10 cellular contexts compared by ENCODE assay signal in the genomic region with DNA sequence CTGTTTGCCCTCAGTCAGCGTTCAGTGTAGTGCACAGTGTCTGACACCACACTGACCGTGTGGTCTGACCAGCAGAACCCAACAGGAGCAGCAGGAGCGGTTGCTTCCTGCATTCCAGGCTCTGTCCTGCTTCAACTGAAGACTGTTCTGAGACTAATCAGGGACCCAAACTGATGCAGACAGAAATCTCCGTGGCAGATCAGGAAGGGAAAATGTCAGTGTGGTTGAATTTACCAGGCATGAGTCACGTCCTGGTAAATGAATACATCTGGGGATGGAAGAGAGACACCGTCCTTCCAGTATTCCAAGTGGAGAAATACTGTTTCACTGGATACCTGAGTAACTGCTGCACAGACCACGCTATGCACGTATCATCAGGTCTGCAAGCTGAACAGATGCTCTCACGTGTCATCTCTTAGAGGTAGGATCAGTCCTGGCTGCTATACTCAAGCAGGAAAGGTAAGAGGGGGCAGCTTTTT.
A peak's percentile ranks its signal among the peaks of the same experiment; 100 is the strongest.
DNase-seq lines count a peak whose midpoint lies in the region; ATAC-seq and TF ChIP-seq lines count a peak whose summit lies in the region.
"Had no signal": no experiment of that assay in that cellular context is flagged by ENCODE, and none has a peak within 500 bp of the region (broad histone marks: within the 10 kb centered on the region; RNA-seq: fewer than 3 reads in every experiment).

No MANE protein-coding gene starts in this region.

- ATAC-seq in esophagus mucosa: peak; percentile 51
- no peak for ATAC-seq in activated CD8-positive, alpha-beta T cell treated with anti-CD3 and anti-CD28 coated beads for 36 hours
- ATAC-seq in activated CD8-positive, alpha-beta T cell treated with anti-CD3 and anti-CD28 coated beads, Interleukin-2, amount 10 ng/mL, durations not matched to agents 7 days and 5 days: no peak
- ATAC-seq: activated T-cell treated with anti-CD3 and anti-CD28 coated beads, Interleukin-2, amount 50 U/mL, for 4 hours had no signal

- no peaks in the 10 kb centered on the region for H4K20me1 ChIP-seq in neural progenitor cell (ENCODE audit: low read depth)

- no peaks in the 10 kb centered on the region for H3K27me3 Mint-ChIP-seq in Calu3 (ENCODE audit: unreplicated experiment)
- peaks cover 2% of the 10 kb centered on the region for H3K27me3 Mint-ChIP-seq in neural progenitor cell (ENCODE audit: insufficient read depth, low read depth)
- H3K27me3 Mint-ChIP-seq in activated CD8-positive, alpha-beta T cell treated with anti-CD3 and anti-CD28 coated beads for 36 hours: no peaks in the 10 kb centered on the region
- H3K27me3 Mint-ChIP-seq in activated CD8-positive, alpha-beta T cell treated with anti-CD3 and anti-CD28 coated beads, Interleukin-2, amount 10 ng/mL, durations not matched to agents 7 days and 5 days (ENCODE audit: low read depth): no peaks in the 10 kb centered on the region

- H3K4me3 Mint-ChIP-seq in Calu3 (ENCODE audit: low read depth, unreplicated experiment) (peak overlapping the region; percentile 54), neural progenitor cell (no peak overlapping the region)
- H3K4me3 Mint-ChIP-seq in activated CD8-positive, alpha-beta T cell treated with anti-CD3 and anti-CD28 coated beads for 36 hours: no peak overlapping the region
- no peak overlapping the region for H3K4me3 Mint-ChIP-seq in activated CD8-positive, alpha-beta T cell treated with anti-CD3 and anti-CD28 coated beads, Interleukin-2, amount 10 ng/mL, durations not matched to agents 7 days and 5 days
- H3K4me3 Mint-ChIP-seq: activated T-cell treated with anti-CD3 and anti-CD28 coated beads, Interleukin-2, amount 50 U/mL, for 4 hours had no signal

- no peaks in the 10 kb centered on the region for H3K36me3 Mint-ChIP-seq in Calu3 (ENCODE audit: insufficient read depth, unreplicated experiment)
- H3K36me3 Mint-ChIP-seq in neural progenitor cell: peaks cover 3% of the 10 kb centered on the region
- H3K36me3 Mint-ChIP-seq in activated CD8-positive, alpha-beta T cell treated with anti-CD3 and anti-CD28 coated beads for 36 hours (ENCODE audit: low read depth): no peaks in the 10 kb centered on the region
- no peaks in the 10 kb centered on the region for H3K36me3 Mint-ChIP-seq in activated CD8-positive, alpha-beta T cell treated with anti-CD3 and anti-CD28 coated beads, Interleukin-2, amount 10 ng/mL, durations not matched to agents 7 days and 5 days (ENCODE audit: low read depth)

- peaks cover 5% of the 10 kb centered on the region for H3K4me1 ChIP-seq in neural progenitor cell

- H3K27ac ChIP-seq in neural progenitor cell: no peak overlapping the region

- H3F3A ChIP-seq in neural progenitor cell (ENCODE audit: low read depth): no peaks in the 10 kb centered on the region

- H3K4me3 ChIP-seq in neural progenitor cell: no peak overlapping the region

- H3K27me3 ChIP-seq in neural progenitor cell: no peaks in the 10 kb centered on the region

- TF ChIP-seq CTCF in Calu3 (IDR thresholded peaks at IDR 0.05; ENCODE audit: unreplicated experiment): no peak
- TF ChIP-seq CTCF in neural progenitor cell (IDR thresholded peaks at IDR 0.05): no peak
- no peak for TF ChIP-seq CTCF in GM10248 (IDR thresholded peaks at IDR 0.05; ENCODE audit: control extremely low read depth, extremely low read depth, low read depth, missing control alignments)
- no peak for TF ChIP-seq CTCF in activated CD8-positive, alpha-beta T cell treated with anti-CD3 and anti-CD28 coated beads for 36 hours (IDR thresholded peaks at IDR 0.05)
- no peak for TF ChIP-seq CTCF in GM13977 (IDR thresholded peaks at IDR 0.05; ENCODE audit: extremely low read depth, insufficient read depth, missing control alignments)

- no peak overlapping the region for H3K9ac ChIP-seq in neural progenitor cell

- H3K4me1 Mint-ChIP-seq in Calu3 (ENCODE audit: low read depth, unreplicated experiment) (peaks cover 31% of the 10 kb centered on the region), neural progenitor cell (peaks cover 25% of the 10 kb centered on the region)
- peaks cover 4% of the 10 kb centered on the region for H3K4me1 Mint-ChIP-seq in activated CD8-positive, alpha-beta T cell treated with anti-CD3 and anti-CD28 coated beads for 36 hours (ENCODE audit: low read depth)
- peaks cover 5% of the 10 kb centered on the region for H3K4me1 Mint-ChIP-seq in activated CD8-positive, alpha-beta T cell treated with anti-CD3 and anti-CD28 coated beads, Interleukin-2, amount 10 ng/mL, durations not matched to agents 7 days and 5 days (ENCODE audit: low read depth)

- in situ Hi-C loops in GM13977 (cut with MboI; ENCODE audit: low pct_unique_long_range_greater_than_20kb, low sequenced_read_pairs, unreplicated experiment): no loop called here

- H3K79me2 ChIP-seq in neural progenitor cell (ENCODE audit: low read depth): no peaks in the 10 kb centered on the region

- BruUV-seq in Calu3 (replicated peaks; lab: Mats Ljungman, UMichigan): no TSS peak

- POLR2A ChIA-PET in GM10248 (lab: Yijun Ruan, JAX): no interaction called here
- POLR2A ChIA-PET in activated CD8-positive, alpha-beta T cell treated with anti-CD3 and anti-CD28 coated beads for 36 hours (lab: Charles Lee): no interaction called here
- POLR2A ChIA-PET in activated CD8-positive, alpha-beta T cell treated with anti-CD3 and anti-CD28 coated beads, Interleukin-2, amount 10 ng/mL, durations not matched to agents 7 days and 5 days (lab: Charles Lee): no interaction called here

- intact Hi-C loops in Calu3 (cut with micrococcal nuclease; ENCODE audit: unreplicated experiment): loop anchor here (5.0 kb wide), 1 partner anchor 154 kb away; no protein-coding TSS in a partner anchor
- intact Hi-C loops in activated CD8-positive, alpha-beta T cell treated with anti-CD3 and anti-CD28 coated beads for 36 hours (cut with micrococcal nuclease): no loop called here

- H3K36me3 ChIP-seq in neural progenitor cell: no peaks in the 10 kb centered on the region

- H3K9me3 ChIP-seq in neural progenitor cell (ENCODE audit: low read depth): no peaks in the 10 kb centered on the region

- no peak overlapping the region for H3K4me2 ChIP-seq in neural progenitor cell

- no peaks in the 10 kb centered on the region for H3K9me3 Mint-ChIP-seq in Calu3 (ENCODE audit: low read depth, unreplicated experiment)
- no peaks in the 10 kb centered on the region for H3K9me3 Mint-ChIP-seq in neural progenitor cell
- H3K9me3 Mint-ChIP-seq in activated CD8-positive, alpha-beta T cell treated with anti-CD3 and anti-CD28 coated beads for 36 hours: no peaks in the 10 kb centered on the region
- no peaks in the 10 kb centered on the region for H3K9me3 Mint-ChIP-seq in activated CD8-positive, alpha-beta T cell treated with anti-CD3 and anti-CD28 coated beads, Interleukin-2, amount 10 ng/mL, durations not matched to agents 7 days and 5 days (ENCODE audit: insufficient read depth)
- H3K9me3 Mint-ChIP-seq: activated T-cell treated with anti-CD3 and anti-CD28 coated beads, Interleukin-2, amount 50 U/mL, for 4 hours had no signal

- CTCF ChIA-PET in Calu3 (lab: Charles Lee) (interaction anchor here (0.5 to 1.2 kb wide), 2 partner anchors 11 to 83 kb away, joined by 3 read pairs; no protein-coding TSS in a partner anchor), GM10248 (lab: Yijun Ruan, JAX) (interaction anchor here (1.7 kb wide), 1 partner anchor 10 kb away, joined by 6 read pairs; no protein-coding TSS in a partner anchor)
- CTCF ChIA-PET in activated CD8-positive, alpha-beta T cell treated with anti-CD3 and anti-CD28 coated beads for 36 hours (lab: Charles Lee): no interaction called here
- CTCF ChIA-PET in activated CD8-positive, alpha-beta T cell treated with anti-CD3 and anti-CD28 coated beads, Interleukin-2, amount 10 ng/mL, durations not matched to agents 7 days and 5 days (lab: Charles Lee): interaction anchor here (4.1 kb wide), 1 partner anchor 11 kb away, joined by 18 read pairs; no protein-coding TSS in a partner anchor

- peak; percentile 53 for DNase-seq in Calu3
- no peak for DNase-seq in neural progenitor cell (ENCODE audit: low spot score)
- no peak for DNase-seq in GM10248 (ENCODE audit: extremely low spot score)
- no peak for DNase-seq in activated CD8-positive, alpha-beta T cell treated with anti-CD3 and anti-CD28 coated beads for 36 hours
- DNase-seq in GM13977 (ENCODE audit: low spot score): no peak
- DNase-seq in activated CD8-positive, alpha-beta T cell treated with anti-CD3 and anti-CD28 coated beads, Interleukin-2, amount 10 ng/mL, durations not matched to agents 7 days and 5 days: no peak
- DNase-seq: activated T-cell treated with anti-CD3 and anti-CD28 coated beads, Interleukin-2, amount 50 U/mL, for 4 hours; NCI-H774 had no signal

- H2AFZ ChIP-seq in neural progenitor cell (replicated peaks): no peak overlapping the region

- peak overlapping the region; percentile 84 for H3K27ac Mint-ChIP-seq in Calu3 (ENCODE audit: unreplicated experiment)
- H3K27ac Mint-ChIP-seq in neural progenitor cell: peak overlapping the region; percentile 33
- no peak overlapping the region for H3K27ac Mint-ChIP-seq in activated CD8-positive, alpha-beta T cell treated with anti-CD3 and anti-CD28 coated beads for 36 hours
- no peak overlapping the region for H3K27ac Mint-ChIP-seq in activated CD8-positive, alpha-beta T cell treated with anti-CD3 and anti-CD28 coated beads, Interleukin-2, amount 10 ng/mL, durations not matched to agents 7 days and 5 days

TF ChIP-seq in PFSK-1, 5 proteins besides CTCF, POLR2A, EP300 and RAD21 (continues in another document):
- TF ChIP-seq FOXP2 (optimal IDR thresholded peaks at IDR 0.05; ENCODE audit: borderline replicate concordance, extremely low read depth, extremely low read length, insufficient read depth): peak; percentile 94
- peak; percentile 72; the same call in 1 of the 2 replicates for TF ChIP-seq TAF1 (IDR thresholded peaks at IDR 0.05; ENCODE audit: borderline replicate concordance, insufficient read depth, low read length)

Comparison
In these comparisons a context has a peak if more than half of its experiments do, and no peak if none do; other contexts are left out.
1. H3K27ac Mint-ChIP-seq: peak in Calu3 (single experiment) and neural progenitor cell (single experiment); none in activated CD8-positive, alpha-beta T cell treated with anti-CD3 and anti-CD28 coated beads for 36 hours (single experiment) and activated CD8-positive, alpha-beta T cell treated with anti-CD3 and anti-CD28 coated beads, Interleukin-2, amount 10 ng/mL, durations not matched to agents 7 days and 5 days (single experiment).